ENCODE assay signal across 27 cellular contexts in genomic region chr5:87828545-87829213, GRCh38.
"Had no signal": no experiment of that assay in that cellular context is flagged by ENCODE, and none has a peak within 500 bp of the region (broad histone marks: within the 10 kb centered on the region; RNA-seq: fewer than 3 reads in every experiment).

No MANE protein-coding gene starts in this region.

- H3K36me3 ChIP-seq: esophagus muscularis mucosa, gastrocnemius medialis, heart left ventricle had no signal

- H3K4me1 Mint-ChIP-seq: activated T-helper 17 cell treated with anti-CD3 and anti-CD28 coated beads, Interleukin-2, amount 50 U/mL, for 72 hours had no signal

- H3K4me1 ChIP-seq: body of pancreas, esophagus muscularis mucosa, foreskin keratinocyte, gastrocnemius medialis, heart left ventricle had no signal

- H3K27ac ChIP-seq: body of pancreas, esophagus muscularis mucosa, foreskin keratinocyte, gastrocnemius medialis, heart left ventricle had no signal

- ATAC-seq: activated CD8-positive, alpha-beta T cell treated with anti-CD3 and anti-CD28 coated beads for 36 hours; activated T-cell treated with anti-CD3 and anti-CD28 coated beads, Interleukin-2, amount 50 U/mL, for 4 hours; activated T-helper 17 cell treated with anti-CD3 and anti-CD28 coated beads, Interleukin-2, amount 50 U/mL, for 72 hours; effector memory CD8-positive, alpha-beta T cell; foreskin keratinocyte; gastrocnemius medialis had no signal

- H3K9me3 ChIP-seq: gastrocnemius medialis had no signal

- H3K27me3 Mint-ChIP-seq: activated CD8-positive, alpha-beta T cell treated with anti-CD3 and anti-CD28 coated beads for 36 hours; activated T-helper 17 cell treated with anti-CD3 and anti-CD28 coated beads, Interleukin-2, amount 50 U/mL, for 72 hours; effector memory CD8-positive, alpha-beta T cell had no signal

- H3K36me3 Mint-ChIP-seq: activated naive CD8-positive, alpha-beta T cell had no signal

- FAIRE-seq: colon had no signal

- H3K27me3 ChIP-seq: body of pancreas, esophagus muscularis mucosa, foreskin keratinocyte, gastrocnemius medialis, heart left ventricle had no signal

- H3K27ac Mint-ChIP-seq: activated CD8-positive, alpha-beta T cell treated with anti-CD3 and anti-CD28 coated beads for 36 hours; activated naive CD8-positive, alpha-beta T cell; activated T-helper 17 cell treated with anti-CD3 and anti-CD28 coated beads, Interleukin-2, amount 50 U/mL, for 72 hours; effector memory CD8-positive, alpha-beta T cell had no signal

- H3K4me3 Mint-ChIP-seq: activated CD8-positive, alpha-beta T cell treated with anti-CD3 and anti-CD28 coated beads for 36 hours; activated naive CD8-positive, alpha-beta T cell; activated T-cell treated with anti-CD3 and anti-CD28 coated beads, Interleukin-2, amount 50 U/mL, for 4 hours; activated T-helper 17 cell treated with anti-CD3 and anti-CD28 coated beads, Interleukin-2, amount 50 U/mL, for 72 hours; effector memory CD8-positive, alpha-beta T cell had no signal

- H3K4me3 ChIP-seq: body of pancreas, esophagus muscularis mucosa, gastrocnemius medialis, heart left ventricle had no signal

- DNase-seq: activated CD4-positive, alpha-beta T cell treated with anti-CD3 and anti-CD28 coated beads for 1 hour; activated CD4-positive, alpha-beta T cell treated with anti-CD3 and anti-CD28 coated beads for 4 hours; activated CD4-positive, alpha-beta T cell treated with anti-CD3 and anti-CD28 coated beads, Interleukin-2, amount 50 U/mL, for 1 hour; activated CD4-positive, alpha-beta T cell treated with anti-CD3 and anti-CD28 coated beads, Interleukin-2, amount 50 U/mL, for 48 hours; activated CD8-positive, alpha-beta memory T cell treated with anti-CD3 and anti-CD28 coated beads for 24 hours; activated CD8-positive, alpha-beta T cell treated with anti-CD3 and anti-CD28 coated beads for 36 hours; activated effector memory CD4-positive, alpha-beta T cell treated with Interleukin-2 at 50 U/mL for 16 hours; activated gamma-delta T cell treated with Interleukin-2 at 50 U/mL for 16 hours; activated naive CD4-positive, alpha-beta T cell treated with anti-CD3 and anti-CD28 coated beads, Interleukin-2, amount 50 U/mL, for 16 hours; activated naive CD4-positive, alpha-beta T cell treated with Interleukin-2 at 50 U/mL for 16 hours; activated T-cell treated with anti-CD3 and anti-CD28 coated beads, Interleukin-2, amount 50 U/mL, for 4 hours; amniotic stem cell; cortex of kidney; dermis blood vessel endothelial cell; effector CD4-positive, alpha-beta T cell; effector memory CD8-positive, alpha-beta T cell; erythroblast; foreskin keratinocyte; glutamatergic neuron; T-helper 2 cell had no signal
